Comparison of ENCODE assay signal across 2 cellular contexts in genomic region chr9:35522725-35523124, GRCh38.
TF ChIP-seq lines count a peak whose summit lies in the region.

No MANE protein-coding gene starts in this region.

TF ChIP-seq in liver, 16 proteins besides CTCF, POLR2A, EP300 and RAD21:
- TF ChIP-seq FOXA2 (IDR thresholded peaks at IDR 0.05) (no peak), HNF4A (conservative IDR thresholded peaks at IDR 0.05) (peak; percentile 34 to 54), RXRA (IDR thresholded peaks at IDR 0.05) (peak; percentile 41 to 53), GABPA (IDR thresholded peaks at IDR 0.05 in 1 of 2, conservative IDR thresholded peaks at IDR 0.05 in 1 of 2) (no peak)
TF ChIP-seq in liver: peak in this region for 2.

TF ChIP-seq in HepG2, 621 proteins besides CTCF, POLR2A, EP300 and RAD21:
- no peak for TF ChIP-seq TOPORS (CRISPR knock-in tag; IDR thresholded peaks at IDR 0.05)
- no peak for TF ChIP-seq ZNF850 (CRISPR knock-in tag; conservative IDR thresholded peaks at IDR 0.05)
- TF ChIP-seq ZNF512 (CRISPR knock-in tag; IDR thresholded peaks at IDR 0.05): no peak
- TF ChIP-seq U2AF1 (optimal IDR thresholded peaks at IDR 0.05; ENCODE audit: low read depth, low read length): no peak
